ENCODE assay signal across 22 cellular contexts in the genomic region with DNA sequence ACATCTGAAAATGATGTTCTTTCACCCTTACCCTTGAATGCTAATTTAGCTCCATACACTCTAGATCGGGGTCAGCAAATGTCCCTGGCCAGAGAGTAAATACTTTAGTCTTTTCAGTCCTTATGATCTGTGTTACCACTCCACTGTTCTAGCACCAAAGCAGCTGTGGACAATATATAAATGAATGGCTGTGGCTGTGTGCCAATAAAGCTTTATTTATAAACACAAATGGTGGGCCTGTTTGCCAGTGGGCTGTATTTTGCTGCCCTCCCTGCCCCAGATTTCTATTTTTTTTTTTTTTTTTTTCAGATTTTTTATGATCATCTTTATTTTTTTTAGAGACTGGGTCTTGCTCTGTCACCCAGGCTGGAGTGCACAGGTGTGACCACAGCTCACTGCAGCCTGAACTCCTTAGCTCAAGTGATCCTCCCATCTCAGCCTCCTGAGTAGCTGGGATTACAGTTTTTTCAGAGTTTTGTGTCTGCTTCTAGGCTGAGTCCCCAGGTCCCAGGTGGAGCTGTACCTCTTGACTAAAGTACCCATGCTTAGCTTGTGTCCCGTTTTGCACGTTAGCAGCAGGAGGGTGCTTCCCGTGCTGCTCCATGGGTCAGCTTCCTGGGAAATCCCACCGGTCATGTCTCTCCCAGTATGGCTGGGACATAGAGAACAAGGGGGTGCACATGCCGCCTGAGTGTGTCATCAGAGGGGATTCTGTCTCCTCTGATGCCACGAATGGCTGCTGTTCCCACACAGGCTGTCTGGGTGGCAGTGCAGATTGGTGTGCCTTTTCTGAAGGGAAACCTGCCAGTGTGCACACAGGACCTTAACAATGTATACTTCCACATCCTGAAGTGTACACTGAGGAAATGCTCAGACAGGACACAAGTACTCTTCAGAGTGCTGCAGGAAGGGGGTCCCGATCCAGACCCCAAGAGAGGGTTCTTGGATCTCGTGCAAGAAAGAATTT. TPM values are rescaled to one million over a fixed set of nuclear protein-coding genes. Genes with fewer than 3 reads are reported as not detected.
DNase-seq lines count a peak whose midpoint lies in the region; ATAC-seq, FAIRE-seq and TF ChIP-seq lines count a peak whose summit lies in the region.
"Had no signal": no experiment of that assay in that cellular context is flagged by ENCODE, and none has a peak within 500 bp of the region (broad histone marks: within the 10 kb centered on the region; RNA-seq: fewer than 3 reads in every experiment).

No MANE protein-coding gene starts in this region.

- H2AFZ ChIP-seq in HepG2 (ENCODE audit: low read length) = peak overlapping the region; percentile 70
- H2AFZ ChIP-seq: GM23248 had no signal

- H3K79me2 ChIP-seq in HepG2 (ENCODE audit: insufficient read depth, low read length) = no peaks in the 10 kb centered on the region

- 24% methylated on average over 9 of the region's 9 CpGs for WGBS in HepG2 (ENCODE audit: low lambda C conversion rate)

- H3K36me3 ChIP-seq in adipocyte (ENCODE audit: control insufficient read depth, insufficient read depth, low read length, severe bottlenecking) (no peaks in the 10 kb centered on the region), HepG2 (replicated peaks in 1 of 2; ENCODE audit: control insufficient read depth in 1 of 2, insufficient read depth in 2 of 2, low read length in 2 of 2) (no peaks in the 10 kb centered on the region), thoracic aorta (no peaks in the 10 kb centered on the region)
- H3K36me3 ChIP-seq: breast epithelium had no signal

- peak overlapping the region; percentile 45 for H3K4me3 Mint-ChIP-seq in activated naive CD4-positive, alpha-beta T cell treated with anti-CD3 and anti-CD28 coated beads, Interleukin-2, amount 10 ng/mL, durations not matched to agents 7 days and 5 days
- no peak overlapping the region for H3K4me3 Mint-ChIP-seq in T-helper 17 cell
- H3K4me3 Mint-ChIP-seq: nephron progenitor cell had no signal

- H3K4me3 ChIP-seq in adipocyte (ENCODE audit: low read length) = peak overlapping the region; percentile 19
- peak overlapping the region; percentile 48 to 67 (median 53); a peak in 5 of 6 replicates for H3K4me3 ChIP-seq in HepG2 (replicated peaks in 1 of 3; ENCODE audit: insufficient read depth in 1 of 3, low read depth in 2 of 3, low read length in 3 of 3)
- H3K4me3 ChIP-seq in thoracic aorta = peak overlapping the region; percentile 53
- H3K4me3 ChIP-seq: GM23248, lung had no signal

- DNase-seq in activated naive CD4-positive, alpha-beta T cell treated with anti-CD3 and anti-CD28 coated beads, Interleukin-2, amount 10 ng/mL, durations not matched to agents 7 days and 5 days = no peak
- DNase-seq in activated naive CD4-positive, alpha-beta T cell (lab: John Stamatoyannopoulos, UW) = no peak
- DNase-seq in adipocyte (ENCODE audit: low read depth) = no peak
- DNase-seq in HepG2 (ENCODE audit: low spot score) = no peak
- no peak for DNase-seq in thoracic aorta (ENCODE audit: low spot score)
- DNase-seq in NCI-H69 (lab: John Stamatoyannopoulos, UW) = no peak
- no peak for DNase-seq in T-helper 17 cell
- DNase-seq: activated CD4-positive, alpha-beta T cell treated with anti-CD3 and anti-CD28 coated beads for 1 hour; activated CD8-positive, alpha-beta memory T cell treated with anti-CD3 and anti-CD28 coated beads, Interleukin-2, amount 50 U/mL, for 4 hours; activated naive CD4-positive, alpha-beta T cell treated with anti-CD3 and anti-CD28 coated beads, Interleukin-2, amount 50 U/mL, for 16 hours; effector CD4-positive, alpha-beta T cell; EL; GM23248; NCI-H2081 treated with DMSO at 0.1 percent for 48 hours; NCI-H526 treated with DMSO at 0.1 percent for 48 hours; nephron progenitor cell; retina; stimulated activated CD4-positive, alpha-beta T cell treated with anti-CD3 and anti-CD28 coated beads, Interleukin-1b, Interleukin-23, amount 100 ng/mL, for 48 hours had no signal

- H3K36me3 Mint-ChIP-seq in activated naive CD4-positive, alpha-beta T cell treated with anti-CD3 and anti-CD28 coated beads, Interleukin-2, amount 10 ng/mL, durations not matched to agents 7 days and 5 days = no peaks in the 10 kb centered on the region
- peaks cover 4% of the 10 kb centered on the region for H3K36me3 Mint-ChIP-seq in T-helper 17 cell (ENCODE audit: low read depth)

- H3K9me3 ChIP-seq in adipocyte (ENCODE audit: control insufficient read depth, low read length) (peaks cover 21% of the 10 kb centered on the region), HepG2 (ENCODE audit: low read length) (0 out of 2 replicates have a peak, but pooled peaks cover 7% of the 10 kb centered on the region), thoracic aorta (peaks cover 3% of the 10 kb centered on the region), T-helper 17 cell (ENCODE audit: control insufficient read depth, low read length, poor library complexity, severe bottlenecking) (no peaks in the 10 kb centered on the region)

- no peak overlapping the region for H3K27ac Mint-ChIP-seq in activated naive CD4-positive, alpha-beta T cell treated with anti-CD3 and anti-CD28 coated beads, Interleukin-2, amount 10 ng/mL, durations not matched to agents 7 days and 5 days
- no peak overlapping the region for H3K27ac Mint-ChIP-seq in T-helper 17 cell
- H3K27ac Mint-ChIP-seq: nephron progenitor cell had no signal

- H3K27ac ChIP-seq in HepG2 (ENCODE audit: extremely low read length, insufficient read depth, low read length) (no peak overlapping the region), thoracic aorta (no peak overlapping the region)
- H3K27ac ChIP-seq: breast epithelium, GM23248, RWPE1 had no signal

- peak overlapping the region; percentile 91 for H3K4me2 ChIP-seq in HepG2 (ENCODE audit: low read depth, low read length)

- in situ Hi-C loops in HepG2 (cut with HindIII; ENCODE audit: extremely low pct_ligation_motif_present, low pct_unique_long_range_greater_than_20kb) = no loop called here

- H3K9ac ChIP-seq in adipocyte (ENCODE audit: low read length) (no peak overlapping the region), HepG2 (ENCODE audit: insufficient read depth, low read depth, low read length) (peak overlapping the region; percentile 63; the same call in 1 of the 2 replicates)
- H3K9ac ChIP-seq: GM23248 had no signal

- no peak for TF ChIP-seq POLR2A in HepG2 (IDR thresholded peaks at IDR 0.05; ENCODE audit: insufficient read depth in 1 of 2, low read depth in 2 of 2, low read length in 2 of 2)

- TF ChIP-seq CTCF in HepG2 (CRISPR knock-in tag; IDR thresholded peaks at IDR 0.05) = peak; percentile 30; the same call in 1 of the 2 replicates
- TF ChIP-seq CTCF in thoracic aorta (IDR thresholded peaks at IDR 0.05) = no peak

- POLR2A ChIA-PET in HepG2 (lab: Yijun Ruan, JAX) = interaction anchor here (1.0 to 2.2 kb wide), 4 partner anchors 8 to 97 kb away, joined by 3 to 10 read pairs (median 4); a partner anchor contains a TSS

- TF ChIP-seq EP300 in HepG2 (IDR thresholded peaks at IDR 0.05; ENCODE audit: low read depth in 2 of 2, low read length in 2 of 2) (no peak), HepG2 (CRISPR knock-in tag; IDR thresholded peaks at IDR 0.05; ENCODE audit: borderline replicate concordance) (no peak)

- BruUV-seq in HepG2 (replicated peaks; lab: Mats Ljungman, UMichigan) = no TSS peak

- intact Hi-C loops in HepG2 (cut with micrococcal nuclease; ENCODE audit: unreplicated experiment) = no loop called here

- FAIRE-seq in HepG2 (lab: Jason Lieb, UNC) = no peak

- H3K27me3 Mint-ChIP-seq in activated naive CD4-positive, alpha-beta T cell treated with anti-CD3 and anti-CD28 coated beads, Interleukin-2, amount 10 ng/mL, durations not matched to agents 7 days and 5 days = peaks cover 64% of the 10 kb centered on the region
- peaks cover 44% of the 10 kb centered on the region for H3K27me3 Mint-ChIP-seq in T-helper 17 cell

- CTCF ChIA-PET in activated naive CD4-positive, alpha-beta T cell treated with anti-CD3 and anti-CD28 coated beads, Interleukin-2, amount 10 ng/mL, durations not matched to agents 7 days and 5 days (lab: Charles Lee) = interaction anchor here (0.9 to 3.1 kb wide), 9 partner anchors 12 to 410 kb away, joined by 3 to 20 read pairs (median 4); a partner anchor contains a TSS
- CTCF ChIA-PET in HepG2 (lab: Yijun Ruan, JAX; ENCODE audit: low intra/inter-chr PET ratio, low total read pairs) = no interaction called here

- H3K27me3 ChIP-seq in adipocyte (replicated peaks; ENCODE audit: control insufficient read depth, insufficient read depth, low read length) (peaks cover 27% of the 10 kb centered on the region), HepG2 (ENCODE audit: control insufficient read depth in 1 of 2, insufficient read depth in 2 of 2, low read length in 2 of 2) (no peaks in the 10 kb centered on the region), thoracic aorta (replicated peaks; ENCODE audit: insufficient read depth) (no peaks in the 10 kb centered on the region)
- H3K27me3 ChIP-seq: breast epithelium had no signal

- H3K4me1 ChIP-seq in adipocyte (ENCODE audit: control insufficient read depth, insufficient read depth, low read length) = no peaks in the 10 kb centered on the region
- peaks cover 7% of the 10 kb centered on the region; the same call in 1 of the 2 replicates for H3K4me1 ChIP-seq in HepG2 (ENCODE audit: insufficient read depth, low read length)
- H3K4me1 ChIP-seq in thoracic aorta (ENCODE audit: control insufficient read depth in 1 of 2, low read depth in 2 of 2) = no peaks in the 10 kb centered on the region
- H3K4me1 ChIP-seq: breast epithelium had no signal

- TF ChIP-seq RAD21 in HepG2 (CRISPR knock-in tag; IDR thresholded peaks at IDR 0.05) = no peak

- peaks cover 3% of the 10 kb centered on the region for H3K9me3 Mint-ChIP-seq in activated naive CD4-positive, alpha-beta T cell treated with anti-CD3 and anti-CD28 coated beads, Interleukin-2, amount 10 ng/mL, durations not matched to agents 7 days and 5 days

- no peaks in the 10 kb centered on the region for H4K20me1 ChIP-seq in HepG2 (ENCODE audit: insufficient read depth, low read length)

- H3K4me1 Mint-ChIP-seq in activated naive CD4-positive, alpha-beta T cell treated with anti-CD3 and anti-CD28 coated beads, Interleukin-2, amount 10 ng/mL, durations not matched to agents 7 days and 5 days = peaks cover 5% of the 10 kb centered on the region
- peaks cover 2% of the 10 kb centered on the region for H3K4me1 Mint-ChIP-seq in T-helper 17 cell
- H3K4me1 Mint-ChIP-seq: nephron progenitor cell had no signal

- ATAC-seq in HepG2 (peak; percentile 68), thoracic aorta (ENCODE audit: insufficient number of reproducible peaks, low FRiP score, low read depth) (no peak), HG02938 (IDR thresholded peaks at IDR 0.05; ENCODE audit: unreplicated experiment) (no peak), T-helper 17 cell (no peak)

RNA-seq across cellular contexts. Expression of a gene that starts 16.0 kb away (rescaled TPM):
- total RNA-seq in HepG2 (2016; rRNA removed; fragmentation: Illumina TruSeq; extraction: Trizol) = 141 and 213 TPM in 2 replicates
- 24.3 and 28.6 TPM in 2 replicates for total RNA-seq in HepG2 (2016; cell fraction: cytosol; rRNA removed; fragmentation: Illumina TruSeq; extraction: Trizol; ENCODE audit: low read depth)
- 139 and 219 TPM in 2 replicates for total RNA-seq in HepG2 (2016; cell fraction: insoluble cytoplasmic fraction; rRNA removed; fragmentation: Illumina TruSeq; extraction: Trizol)
- 37.5 and 43.6 TPM in 2 replicates for total RNA-seq in HepG2 (2016; cell fraction: membrane; rRNA removed; fragmentation: Illumina TruSeq; extraction: Trizol)
- total RNA-seq in HepG2 (2016; cell fraction: nucleus; rRNA removed; fragmentation: Illumina TruSeq; extraction: Trizol) = 48.8 and 49.5 TPM in 2 replicates
- 27.2 and 32.3 TPM in 2 replicates for polyA plus RNA-seq in HepG2 (2011; rRNA removed)
- 30.3 and 39.4 TPM in 2 replicates for polyA plus RNA-seq in HepG2 (2011; cell fraction: cytosol; rRNA removed)
- polyA plus RNA-seq in HepG2 (2011; cell fraction: nucleus; rRNA removed) = 12.6 and 17.4 TPM in 2 replicates
- 52.6 and 70.0 TPM in 2 replicates for polyA plus RNA-seq in HepG2 (2012)
- polyA plus RNA-seq in HepG2 (2016; cell fraction: cytosol; fragmentation: Illumina TruSeq; extraction: Trizol; ENCODE audit: low read depth) = 28.9 and 31.1 TPM in 2 replicates
- 220 and 231 TPM in 2 replicates for polyA plus RNA-seq in HepG2 (2016; cell fraction: insoluble cytoplasmic fraction; fragmentation: Illumina TruSeq; extraction: Trizol; ENCODE audit: low read depth)
- polyA plus RNA-seq in HepG2 (2016; cell fraction: membrane; fragmentation: Illumina TruSeq; extraction: Trizol; ENCODE audit: low read depth) = 28.9 and 29.2 TPM in 2 replicates
- polyA plus RNA-seq in HepG2 (2016; cell fraction: nucleus; fragmentation: Illumina TruSeq; extraction: Trizol; ENCODE audit: insufficient read depth, low read depth) = 73.7 and 88.9 TPM in 2 replicates
- 23.2 and 27.5 TPM in 2 replicates for polyA minus RNA-seq in HepG2 (2011; rRNA and poly(A)+ RNA removed; ENCODE audit: low replicate concordance)
- 19.1 and 25.1 TPM in 2 replicates for polyA minus RNA-seq in HepG2 (2011; cell fraction: cytosol; rRNA and poly(A)+ RNA removed)
- polyA minus RNA-seq in HepG2 (2011; cell fraction: nucleus; rRNA and poly(A)+ RNA removed) = 36.8 and 50.7 TPM in 2 replicates
- total RNA-seq in thoracic aorta = 10 to 100 TPM; 26.7 to 40.1 TPM
- total RNA-seq in T-helper 17 cell = 10 to 100 TPM; 45.8 to 47.1 TPM

RNA-seq across cellular contexts. Expression of a gene that starts 40.7 kb away (rescaled TPM):
- total RNA-seq in HepG2 (2016; rRNA removed; fragmentation: Illumina TruSeq; extraction: Trizol) (8.6 and 8.9 TPM in 2 replicates), thoracic aorta (10 to 100 TPM; 21.5 to 24.2 TPM), T-helper 17 cell (10 to 100 TPM; 31.8 to 40.9 TPM)
- 2.2 and 3.1 TPM in 2 replicates for total RNA-seq in HepG2 (2016; cell fraction: cytosol; rRNA removed; fragmentation: Illumina TruSeq; extraction: Trizol; ENCODE audit: low read depth)
- total RNA-seq in HepG2 (2016; cell fraction: insoluble cytoplasmic fraction; rRNA removed; fragmentation: Illumina TruSeq; extraction: Trizol) = 7.2 and 8.0 TPM in 2 replicates
- total RNA-seq in HepG2 (2016; cell fraction: membrane; rRNA removed; fragmentation: Illumina TruSeq; extraction: Trizol) = 11.2 and 13.1 TPM in 2 replicates
- 5.6 and 5.9 TPM in 2 replicates for total RNA-seq in HepG2 (2016; cell fraction: nucleus; rRNA removed; fragmentation: Illumina TruSeq; extraction: Trizol)
- polyA plus RNA-seq in HepG2 (2011; rRNA removed) = 4.6 and 5.1 TPM in 2 replicates
- 5.0 and 5.2 TPM in 2 replicates for polyA plus RNA-seq in HepG2 (2011; cell fraction: cytosol; rRNA removed)
- polyA plus RNA-seq in HepG2 (2011; cell fraction: nucleus; rRNA removed) = 5.8 and 6.6 TPM in 2 replicates
- 8.0 and 9.4 TPM in 2 replicates for polyA plus RNA-seq in HepG2 (2012)
- polyA plus RNA-seq in HepG2 (2016; cell fraction: cytosol; fragmentation: Illumina TruSeq; extraction: Trizol; ENCODE audit: low read depth) = 2.2 and 2.7 TPM in 2 replicates
- polyA plus RNA-seq in HepG2 (2016; cell fraction: insoluble cytoplasmic fraction; fragmentation: Illumina TruSeq; extraction: Trizol; ENCODE audit: low read depth) = 10.4 and 13.0 TPM in 2 replicates
- polyA plus RNA-seq in HepG2 (2016; cell fraction: membrane; fragmentation: Illumina TruSeq; extraction: Trizol; ENCODE audit: low read depth) = 8.6 and 9.7 TPM in 2 replicates
- 10.6 and 12.8 TPM in 2 replicates for polyA plus RNA-seq in HepG2 (2016; cell fraction: nucleus; fragmentation: Illumina TruSeq; extraction: Trizol; ENCODE audit: insufficient read depth, low read depth)
- 6.9 and 14.2 TPM in 2 replicates for polyA minus RNA-seq in HepG2 (2011; rRNA and poly(A)+ RNA removed; ENCODE audit: low replicate concordance)
- 3.9 and 5.1 TPM in 2 replicates for polyA minus RNA-seq in HepG2 (2011; cell fraction: cytosol; rRNA and poly(A)+ RNA removed)
- polyA minus RNA-seq in HepG2 (2011; cell fraction: nucleus; rRNA and poly(A)+ RNA removed) = 5.9 and 6.6 TPM in 2 replicates
